22 cellular contexts compared by ENCODE assay signal in the genomic region with DNA sequence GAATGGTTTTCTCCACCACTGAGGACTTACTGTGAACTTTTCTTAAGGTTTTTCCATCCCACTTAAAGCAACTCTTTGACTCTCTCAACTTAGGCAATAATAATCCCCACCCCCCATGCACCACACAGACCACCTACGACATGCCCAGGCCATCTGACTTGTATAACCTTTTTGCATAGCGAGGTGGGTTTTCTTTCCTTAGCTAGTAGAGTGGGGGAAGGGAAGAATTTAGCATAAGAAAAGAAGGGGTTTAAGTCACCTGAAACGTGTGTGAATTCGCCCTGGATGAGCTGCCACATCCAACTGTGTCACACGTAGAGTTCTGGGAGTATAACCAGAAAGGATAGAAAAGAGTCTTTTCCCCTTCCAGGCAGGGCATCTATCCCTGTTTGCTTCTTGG.
DNase-seq lines count a peak whose midpoint lies in the region; ATAC-seq and TF ChIP-seq lines count a peak whose summit lies in the region.
"Had no signal": no experiment of that assay in that cellular context is flagged by ENCODE, and none has a peak within 500 bp of the region (broad histone marks: within the 10 kb centered on the region; RNA-seq: fewer than 3 reads in every experiment).

No MANE protein-coding gene starts in this region.

- H3K4me3 ChIP-seq in HUES48 (ENCODE audit: low read depth, low read length): no peak overlapping the region
- no peak overlapping the region for H3K4me3 ChIP-seq in endodermal cell (ENCODE audit: low read length)
- H3K4me3 ChIP-seq in testis: no peak overlapping the region
- H3K4me3 ChIP-seq: MG63, SK-N-MC had no signal

- H3K4me1 ChIP-seq in HUES48 (ENCODE audit: control insufficient read depth, insufficient read depth, low read length) (peaks cover 16% of the 10 kb centered on the region), endodermal cell (ENCODE audit: control insufficient read depth, insufficient read depth, low read length) (peaks cover 10% of the 10 kb centered on the region), testis (peaks cover 3% of the 10 kb centered on the region)
- H3K4me1 ChIP-seq: BE2C had no signal

- no peak for TF ChIP-seq POLR2A in testis (IDR thresholded peaks at IDR 0.05)

- H3K27me3 ChIP-seq in HUES48 (ENCODE audit: control insufficient read depth, insufficient read depth, low read length) (no peaks in the 10 kb centered on the region), endodermal cell (ENCODE audit: control insufficient read depth, insufficient read depth, low read length, poor library complexity, severe bottlenecking) (peaks cover 6% of the 10 kb centered on the region), testis (no peaks in the 10 kb centered on the region)
- H3K27me3 ChIP-seq: BE2C, MG63 had no signal

- peaks cover 5% of the 10 kb centered on the region for H3K27me3 Mint-ChIP-seq in endodermal cell (ENCODE audit: insufficient read depth)

- peak; percentile 25 for DNase-seq in ELF-1 (ENCODE audit: low read depth, low spot score)
- peak; percentile 56 for DNase-seq in endodermal cell
- DNase-seq in iPS-NIHi7 (ENCODE audit: extremely low spot score): peak; percentile 18
- no peak for DNase-seq in MV-4-11 (lab: John Stamatoyannopoulos, UW)
- no peak for DNase-seq in testis
- DNase-seq: BE2C; CD4-positive, CD25-positive, alpha-beta regulatory T cell; DMS 273 treated with DMSO at 0.1 percent for 48 hours; DND-41; Kasumi-1; MG63; NCI-H1048; NCI-H1417 treated with DMSO at 0.1 percent for 48 hours; NCI-H187; NCI-H2107; NCI-H446 treated with DMSO at 0.1 percent for 48 hours; NCI-H526 treated with DMSO at 0.1 percent for 48 hours; Right ventricle myocardium superior had no signal

- ATAC-seq in GM19395 (IDR thresholded peaks at IDR 0.05; ENCODE audit: unreplicated experiment): no peak
- ATAC-seq: HCT116 had no signal

- H3K9me3 ChIP-seq in HUES48 (ENCODE audit: control insufficient read depth, insufficient read depth, low read length): no peaks in the 10 kb centered on the region
- H3K9me3 ChIP-seq in endodermal cell (ENCODE audit: control insufficient read depth, low read length): no peaks in the 10 kb centered on the region
- H3K9me3 ChIP-seq in testis: no peaks in the 10 kb centered on the region
- H3K9me3 ChIP-seq: BE2C, MG63 had no signal

- H3K27ac ChIP-seq in HUES48 (ENCODE audit: low read depth, low read length) (peak overlapping the region; percentile 32), endodermal cell (ENCODE audit: low read depth, low read length) (no peak overlapping the region), testis (no peak overlapping the region)
- H3K27ac ChIP-seq: SK-N-MC had no signal

- H3K36me3 ChIP-seq in HUES48 (ENCODE audit: control insufficient read depth, insufficient read depth, low read length): no peaks in the 10 kb centered on the region
- H3K36me3 ChIP-seq in endodermal cell (ENCODE audit: control insufficient read depth, insufficient read depth, low read length): no peaks in the 10 kb centered on the region
- no peaks in the 10 kb centered on the region for H3K36me3 ChIP-seq in testis (ENCODE audit: low read depth, missing control alignments)
- H3K36me3 ChIP-seq: BE2C, MG63 had no signal

- peaks cover 3% of the 10 kb centered on the region for H3K9me3 Mint-ChIP-seq in endodermal cell

- 64 to 74% methylated on average over 3 to 5 of the region's 5 CpGs for WGBS in endodermal cell (ENCODE audit: insufficient coverage in 1 of 2, insufficient read length in 1 of 2), 2 experiments
- 91 to 97% methylated on average over 5 of the region's 5 CpGs for WGBS in testis, 2 donors

- H3K4me1 Mint-ChIP-seq in endodermal cell: peaks cover 37% of the 10 kb centered on the region
- H3K4me1 Mint-ChIP-seq: CD4-positive, CD25-positive, alpha-beta regulatory T cell had no signal

- intact Hi-C loops in testis (cut with DNase I; ENCODE audit: low total_unique reads): no loop called here

- no peak overlapping the region for H3K9ac ChIP-seq in HUES48 (ENCODE audit: low read depth, low read length)
- H3K9ac ChIP-seq in endodermal cell (ENCODE audit: extremely low read depth, low read length, poor library complexity, severe bottlenecking): no peak overlapping the region

- no peak overlapping the region for H3K4me3 Mint-ChIP-seq in endodermal cell
- H3K4me3 Mint-ChIP-seq: CD4-positive, CD25-positive, alpha-beta regulatory T cell had no signal

- H3K36me3 Mint-ChIP-seq in endodermal cell (ENCODE audit: low read depth): peaks cover 2% of the 10 kb centered on the region
- H3K36me3 Mint-ChIP-seq: CD4-positive, CD25-positive, alpha-beta regulatory T cell had no signal

- H3K27ac Mint-ChIP-seq in endodermal cell: no peak overlapping the region
- H3K27ac Mint-ChIP-seq: CD4-positive, CD25-positive, alpha-beta regulatory T cell had no signal

- TF ChIP-seq CTCF in endodermal cell (conservative IDR thresholded peaks at IDR 0.05) (no peak), testis (IDR thresholded peaks at IDR 0.05) (no peak)

Comparison
In these comparisons a context has a peak if more than half of its experiments do, and no peak if none do; other contexts are left out.
1. DNase-seq: peak in ELF-1 (single experiment), endodermal cell (single experiment) and iPS-NIHi7 (single experiment); none in MV-4-11 (single experiment) and testis (single experiment).